In genomic region chr3:142976621-142977398, GRCh38 we compare ENCODE assay signal across 9 cellular contexts. TPM values are rescaled to one million over a fixed set of nuclear protein-coding genes. Genes with fewer than 3 reads are reported as not detected.
DNase-seq lines count a peak whose midpoint lies in the region; ATAC-seq and TF ChIP-seq lines count a peak whose summit lies in the region.
"Had no signal": no experiment of that assay in that cellular context is flagged by ENCODE, and none has a peak within 500 bp of the region (broad histone marks: within the 10 kb centered on the region; RNA-seq: fewer than 3 reads in every experiment).

No MANE protein-coding gene starts in this region.

- no peak overlapping the region for H3K4me3 Mint-ChIP-seq in activated T-helper 17 cell treated with anti-CD3 and anti-CD28 coated beads, Interleukin-2, amount 50 U/mL, for 72 hours
- H3K4me3 Mint-ChIP-seq: activated naive CD8-positive, alpha-beta T cell had no signal

- H3K36me3 Mint-ChIP-seq in activated T-helper 17 cell treated with anti-CD3 and anti-CD28 coated beads, Interleukin-2, amount 50 U/mL, for 72 hours (ENCODE audit: low read depth): no peaks in the 10 kb centered on the region
- H3K36me3 Mint-ChIP-seq: activated naive CD8-positive, alpha-beta T cell had no signal

- TF ChIP-seq CTCF in fibroblast of villous mesenchyme (IDR thresholded peaks at IDR 0.05; ENCODE audit: insufficient read depth, low read depth, low read length): no peak

- peaks cover 28% of the 10 kb centered on the region for H3K27me3 Mint-ChIP-seq in activated T-helper 17 cell treated with anti-CD3 and anti-CD28 coated beads, Interleukin-2, amount 50 U/mL, for 72 hours

- no peak overlapping the region for H3K27ac Mint-ChIP-seq in activated T-helper 17 cell treated with anti-CD3 and anti-CD28 coated beads, Interleukin-2, amount 50 U/mL, for 72 hours
- H3K27ac Mint-ChIP-seq: activated naive CD8-positive, alpha-beta T cell had no signal

- H3K4me3 ChIP-seq in fibroblast of villous mesenchyme (ENCODE audit: low read depth, low read length): no peak overlapping the region

- no peaks in the 10 kb centered on the region for H3K4me1 Mint-ChIP-seq in activated T-helper 17 cell treated with anti-CD3 and anti-CD28 coated beads, Interleukin-2, amount 50 U/mL, for 72 hours

- no peak for ATAC-seq in activated T-helper 17 cell treated with anti-CD3 and anti-CD28 coated beads, Interleukin-2, amount 50 U/mL, for 72 hours (replicated peaks)
- ATAC-seq in GM21717 (IDR thresholded peaks at IDR 0.05; ENCODE audit: unreplicated experiment): no peak

- no peaks in the 10 kb centered on the region for H3K9me3 Mint-ChIP-seq in activated T-helper 17 cell treated with anti-CD3 and anti-CD28 coated beads, Interleukin-2, amount 50 U/mL, for 72 hours

- DNase-seq in ELR (ENCODE audit: low read depth) (peak; percentile 98), RPMI8226 (peak; percentile 45), fibroblast of villous mesenchyme (ENCODE audit: low read depth) (peak; percentile 87), pons (ENCODE audit: low spot score) (peak; percentile 64), NCI-H1092 (lab: John Stamatoyannopoulos, UW) (no peak), germinal center (ENCODE audit: low spot score) (no peak)

RNA-seq across cellular contexts. Expression of gene PAQR9, which starts 13.3 kb away (rescaled TPM):
- not detected in 2 replicates for total RNA-seq in fibroblast of villous mesenchyme
- not detected for total RNA-seq in activated T-helper 17 cell treated with anti-CD3 and anti-CD28 coated beads, Interleukin-2, amount 50 U/mL, for 72 hours

RNA-seq across cellular contexts. Expression of gene U2SURP, which starts 24.6 kb away (rescaled TPM):
- total RNA-seq in fibroblast of villous mesenchyme: 76.0 and 86.4 TPM in 2 replicates
- total RNA-seq in activated T-helper 17 cell treated with anti-CD3 and anti-CD28 coated beads, Interleukin-2, amount 50 U/mL, for 72 hours: 100 to 1,000 TPM; 147 to 161 TPM

Comparison
In these comparisons a context has a peak if more than half of its experiments do, and no peak if none do; other contexts are left out.
1. DNase-seq: peak in ELR (single experiment), RPMI8226 (single experiment), fibroblast of villous mesenchyme (single experiment) and pons (single experiment); none in NCI-H1092 (single experiment) and germinal center (single experiment).